Comparison of ENCODE assay signal across 32 cellular contexts in genomic region chr2:133062174-133062573, GRCh38.
"Had no signal": no experiment of that assay in that cellular context is flagged by ENCODE, and none has a peak within 500 bp of the region (broad histone marks: within the 10 kb centered on the region; RNA-seq: fewer than 3 reads in every experiment).

No MANE protein-coding gene starts in this region.

- H3K4me1 ChIP-seq: adrenal gland, ascending aorta, esophagus muscularis mucosa, heart right ventricle, left lung, lower lobe of right lung, neural progenitor cell, right atrium auricular region, uterus had no signal

- H3K4me2 ChIP-seq: neural progenitor cell, smooth muscle cell had no signal

- H3K9ac ChIP-seq: neural progenitor cell had no signal

- H3K4me3 ChIP-seq: adrenal gland, ascending aorta, esophagus muscularis mucosa, heart right ventricle, left lung, lower lobe of right lung, neural progenitor cell, right atrium auricular region, smooth muscle cell, uterus had no signal

- H3K27ac ChIP-seq: adrenal gland, ascending aorta, esophagus muscularis mucosa, heart right ventricle, left lung, lower lobe of right lung, neural progenitor cell, right atrium auricular region, uterus, WERI-Rb-1 had no signal

- DNase-seq: activated CD4-positive, alpha-beta memory T cell treated with anti-CD3 and anti-CD28 coated beads for 36 hours; activated CD4-positive, alpha-beta T cell treated with anti-CD3 and anti-CD28 coated beads, Interleukin-2, amount 10 ng/mL, durations not matched to agents 24 days and 14 days; activated CD8-positive, alpha-beta memory T cell treated with anti-CD3 and anti-CD28 coated beads, Interleukin-2, amount 50 U/mL, for 4 hours; activated effector memory CD4-positive, alpha-beta T cell treated with anti-CD3 and anti-CD28 coated beads, Interleukin-2, amount 50 U/mL, for 16 hours; activated naive CD4-positive, alpha-beta T cell treated with anti-CD3 and anti-CD28 coated beads for 36 hours; activated naive CD8-positive, alpha-beta T cell treated with anti-CD3 and anti-CD28 coated beads for 36 hours; activated T-cell treated with anti-CD3 and anti-CD28 coated beads, Interleukin-2, amount 50 U/mL, for 1 hour; adrenal gland; central memory CD4-positive, alpha-beta T cell; endodermal cell; foreskin melanocyte; heart right ventricle; left lung; lower lobe of right lung; mesenchymal stem cell; natural killer cell; occipital lobe; stimulated activated CD4-positive, alpha-beta T cell treated with anti-CD3 and anti-CD28 coated beads, Interleukin-1b, Interleukin-23, amount 100 ng/mL, for 48 hours; stimulated activated CD4-positive, alpha-beta T cell treated with anti-CD3 and anti-CD28 coated beads, Interleukin-4, amount 100 ng/mL, for 4 hours; stimulated activated CD8-positive, alpha-beta memory T cell treated with anti-CD3 and anti-CD28 coated beads, Interleukin-4, amount 100 ng/mL, for 48 hours; stimulated activated naive CD8-positive, alpha-beta T cell treated with anti-CD3 and anti-CD28 coated beads, Interleukin-15, amount 100 ng/mL, for 72 hours; substantia nigra; T1000; uterus; WERI-Rb-1 had no signal

- H3K9me3 ChIP-seq: adrenal gland, ascending aorta, esophagus muscularis mucosa, heart right ventricle, left lung, lower lobe of right lung, right atrium auricular region, uterus had no signal

- H2AFZ ChIP-seq: neural progenitor cell had no signal

- H3K27me3 ChIP-seq: adrenal gland, ascending aorta, esophagus muscularis mucosa, heart right ventricle, left lung, neural progenitor cell, right atrium auricular region, uterus had no signal

- ATAC-seq: activated CD4-positive, CD25-positive, alpha-beta regulatory T cell treated with anti-CD3 and anti-CD28 coated beads, Interleukin-2, amount 50 U/mL, for 24 hours; heart right ventricle; left lung; lower lobe of right lung; natural killer cell; stimulated activated memory B cell treated with anti-CD40 and anti-IgM and Interleukin-4, amounts not matched to agents 10 μg/mL and 1 μg/mL and 100 μg/mL, for 72 hours; stimulated activated naive CD8-positive, alpha-beta T cell treated with anti-CD3 and anti-CD28 coated beads, Interleukin-15, amount 100 ng/mL, for 72 hours had no signal

- H3K36me3 ChIP-seq: adrenal gland, ascending aorta, esophagus muscularis mucosa, heart right ventricle, left lung, lower lobe of right lung, neural progenitor cell, right atrium auricular region, uterus, WERI-Rb-1 had no signal
